Comparison of ENCODE assay signal across 1 cellular context in genomic region chr6:43020847-43021246, GRCh38.
TF ChIP-seq lines count a peak whose summit lies in the region.

No MANE protein-coding gene starts in this region.

TF ChIP-seq in K562, 482 proteins besides CTCF, POLR2A, EP300 and RAD21:
- TF ChIP-seq DIDO1 (tag; IDR thresholded peaks at IDR 0.05; ENCODE audit: low read depth): no peak
- TF ChIP-seq, protein P1, sequence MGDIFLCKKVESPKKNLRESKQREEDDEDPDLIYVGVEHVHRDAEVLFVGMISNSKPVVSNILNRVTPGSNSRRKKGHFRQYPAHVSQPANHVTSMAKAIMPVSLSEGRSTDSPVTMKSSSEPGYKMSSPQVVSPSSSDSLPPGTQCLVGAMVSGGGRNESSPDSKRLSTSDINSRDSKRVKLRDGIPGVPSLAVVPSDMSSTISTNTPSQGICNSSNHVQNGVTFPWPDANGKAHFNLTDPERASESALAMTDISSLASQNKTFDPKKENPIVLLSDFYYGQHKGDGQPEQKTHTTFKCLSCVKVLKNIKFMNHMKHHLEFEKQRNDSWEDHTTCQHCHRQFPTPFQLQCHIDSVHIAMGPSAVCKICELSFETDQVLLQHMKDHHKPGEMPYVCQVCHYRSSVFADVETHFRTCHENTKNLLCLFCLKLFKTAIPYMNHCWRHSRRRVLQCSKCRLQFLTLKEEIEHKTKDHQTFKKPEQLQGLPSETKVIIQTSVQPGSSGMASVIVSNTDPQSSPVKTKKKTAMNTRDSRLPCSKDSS (IDR thresholded peaks at IDR 0.05; ENCODE audit: low read depth, partially characterized antibody): no peak
- TF ChIP-seq, protein P2, sequence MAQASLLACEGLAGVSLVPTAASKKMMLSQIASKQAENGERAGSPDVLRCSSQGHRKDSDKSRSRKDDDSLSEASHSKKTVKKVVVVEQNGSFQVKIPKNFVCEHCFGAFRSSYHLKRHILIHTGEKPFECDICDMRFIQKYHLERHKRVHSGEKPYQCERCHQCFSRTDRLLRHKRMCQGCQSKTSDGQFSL (CRISPR knock-in tag; IDR thresholded peaks at IDR 0.05): no peak
- TF ChIP-seq, protein P2 (tag; IDR thresholded peaks at IDR 0.05): peak in 1 of 2 experiments; percentile 1; a peak in 1 of 4 replicates
- TF ChIP-seq CEBPG (CRISPR knock-in tag; IDR thresholded peaks at IDR 0.05): 0 out of 2 replicates have a peak, but pooled peaks have one; percentile 8
- no peak for TF ChIP-seq CEBPG (tag; conservative IDR thresholded peaks at IDR 0.05 in 1 of 2, IDR thresholded peaks at IDR 0.05 in 1 of 2)
- TF ChIP-seq CREBBP (IDR thresholded peaks at IDR 0.05; ENCODE audit: low read depth, low read length): no peak
- no peak for TF ChIP-seq CHCHD3 (CRISPR knock-in tag; IDR thresholded peaks at IDR 0.05)
- TF ChIP-seq PCBP1 (IDR thresholded peaks at IDR 0.05; ENCODE audit: low read depth, low read length, poor library complexity, severe bottlenecking): peak; percentile 2
- TF ChIP-seq ZNF165 (CRISPR knock-in tag; IDR thresholded peaks at IDR 0.05; ENCODE audit: borderline replicate concordance): no peak
- TF ChIP-seq NR2C1 (IDR thresholded peaks at IDR 0.05): no peak
- 0 out of 2 replicates have a peak, but pooled peaks have one; percentile 21 for TF ChIP-seq NR2C1 (tag; IDR thresholded peaks at IDR 0.05)
- no peak for TF ChIP-seq SMARCB1 (IDR thresholded peaks at IDR 0.05; ENCODE audit: insufficient read length, low read depth)
- TF ChIP-seq, protein P3, sequence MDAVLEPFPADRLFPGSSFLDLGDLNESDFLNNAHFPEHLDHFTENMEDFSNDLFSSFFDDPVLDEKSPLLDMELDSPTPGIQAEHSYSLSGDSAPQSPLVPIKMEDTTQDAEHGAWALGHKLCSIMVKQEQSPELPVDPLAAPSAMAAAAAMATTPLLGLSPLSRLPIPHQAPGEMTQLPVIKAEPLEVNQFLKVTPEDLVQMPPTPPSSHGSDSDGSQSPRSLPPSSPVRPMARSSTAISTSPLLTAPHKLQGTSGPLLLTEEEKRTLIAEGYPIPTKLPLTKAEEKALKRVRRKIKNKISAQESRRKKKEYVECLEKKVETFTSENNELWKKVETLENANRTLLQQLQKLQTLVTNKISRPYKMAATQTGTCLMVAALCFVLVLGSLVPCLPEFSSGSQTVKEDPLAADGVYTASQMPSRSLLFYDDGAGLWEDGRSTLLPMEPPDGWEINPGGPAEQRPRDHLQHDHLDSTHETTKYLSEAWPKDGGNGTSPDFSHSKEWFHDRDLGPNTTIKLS (IDR thresholded peaks at IDR 0.05; ENCODE audit: borderline replicate concordance, low read depth): no peak
- no peak for TF ChIP-seq ZNF217 (CRISPR knock-in tag; IDR thresholded peaks at IDR 0.05)
- TF ChIP-seq, protein P4, sequence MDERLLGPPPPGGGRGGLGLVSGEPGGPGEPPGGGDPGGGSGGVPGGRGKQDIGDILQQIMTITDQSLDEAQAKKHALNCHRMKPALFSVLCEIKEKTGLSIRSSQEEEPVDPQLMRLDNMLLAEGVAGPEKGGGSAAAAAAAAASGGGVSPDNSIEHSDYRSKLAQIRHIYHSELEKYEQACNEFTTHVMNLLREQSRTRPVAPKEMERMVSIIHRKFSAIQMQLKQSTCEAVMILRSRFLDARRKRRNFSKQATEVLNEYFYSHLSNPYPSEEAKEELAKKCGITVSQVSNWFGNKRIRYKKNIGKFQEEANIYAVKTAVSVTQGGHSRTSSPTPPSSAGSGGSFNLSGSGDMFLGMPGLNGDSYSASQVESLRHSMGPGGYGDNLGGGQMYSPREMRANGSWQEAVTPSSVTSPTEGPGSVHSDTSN (CRISPR knock-in tag; IDR thresholded peaks at IDR 0.05; ENCODE audit: low read depth): no peak
- TF ChIP-seq, protein P4 (tag; conservative IDR thresholded peaks at IDR 0.05; ENCODE audit: low read depth): no peak
TF ChIP-seq in K562: peak in this region for 4.
